ENCODE assay signal across 18 cellular contexts in genomic region chr4:8473920-8474590, GRCh38. TPM values are rescaled to one million over a fixed set of nuclear protein-coding genes. Genes with fewer than 3 reads are reported as not detected.
A peak's percentile ranks its signal among the peaks of the same experiment; 100 is the strongest.
DNase-seq lines count a peak whose midpoint lies in the region; ATAC-seq and TF ChIP-seq lines count a peak whose summit lies in the region.
"Had no signal": no experiment of that assay in that cellular context is flagged by ENCODE, and none has a peak within 500 bp of the region (broad histone marks: within the 10 kb centered on the region; RNA-seq: fewer than 3 reads in every experiment).

No MANE protein-coding gene starts in this region.

- DNase-seq in Caco-2, result no peak
- DNase-seq in choroid plexus epithelial cell (ENCODE audit: low read depth), result peak; percentile 52
- DNase-seq in mesothelial cell of epicardium (ENCODE audit: low spot score in 2 of 2, unreplicated experiment in 2 of 2), result no peak
- DNase-seq in stimulated activated naive B cell treated with anti-CD40 and anti-IgM and Interleukin-4, amounts not matched to agents 10 μg/mL and 1 μg/mL and 100 μg/mL, for 72 hours, result no peak
- DNase-seq in epidermal melanocyte (ENCODE audit: insufficient read length, low spot score), result no peak
- no peak for DNase-seq in stimulated activated CD4-positive, alpha-beta T cell treated with anti-CD3 and anti-CD28 coated beads, Interleukin-4, amount 100 ng/mL, for 24 hours
- DNase-seq in NCI-H1417 treated with DMSO at 0.1 percent for 48 hours (lab: John Stamatoyannopoulos, UW), result no peak
- DNase-seq in activated CD8-positive, alpha-beta T cell treated with anti-CD3 and anti-CD28 coated beads for 36 hours, result no peak
- DNase-seq: CD4-positive, alpha-beta memory T cell; central memory CD4-positive, alpha-beta T cell; effector CD8-positive, alpha-beta T cell; left ventricle myocardium superior; NCI-H2029; Peyer's patch; T1000 had no signal

- no peak for TF ChIP-seq CTCF in Caco-2 (IDR thresholded peaks at IDR 0.05; ENCODE audit: insufficient read depth in 1 of 2, low read depth in 1 of 2, low read length in 1 of 2, severe bottlenecking in 1 of 2, unreplicated experiment in 1 of 2)
- peak; percentile 26 for TF ChIP-seq CTCF in choroid plexus epithelial cell (conservative IDR thresholded peaks at IDR 0.05; ENCODE audit: low read depth, low read length)
- TF ChIP-seq CTCF in mesothelial cell of epicardium (IDR thresholded peaks at IDR 0.05; ENCODE audit: unreplicated experiment), result no peak
- no peak for TF ChIP-seq CTCF in activated CD8-positive, alpha-beta T cell treated with anti-CD3 and anti-CD28 coated beads for 36 hours (IDR thresholded peaks at IDR 0.05)

- H3K27me3 ChIP-seq in Caco-2 (replicated peaks; ENCODE audit: control insufficient read depth, insufficient read depth, low read length), result no peaks in the 10 kb centered on the region
- H3K27me3 ChIP-seq: pancreas, Peyer's patch had no signal

- H3K9me3 ChIP-seq in Caco-2, result no peaks in the 10 kb centered on the region
- H3K9me3 ChIP-seq: pancreas, Peyer's patch had no signal

- peaks cover 7% of the 10 kb centered on the region for H3K4me1 Mint-ChIP-seq in Caco-2 (ENCODE audit: low read depth, unreplicated experiment)
- H3K4me1 Mint-ChIP-seq in mesothelial cell of epicardium, result peaks cover 28% of the 10 kb centered on the region
- peaks cover 3 to 5% of the 10 kb centered on the region in 2 donors for H3K4me1 Mint-ChIP-seq in stimulated activated naive B cell treated with anti-CD40 and anti-IgM and Interleukin-4, amounts not matched to agents 10 μg/mL and 1 μg/mL and 100 μg/mL, for 72 hours
- H3K4me1 Mint-ChIP-seq in activated CD8-positive, alpha-beta T cell treated with anti-CD3 and anti-CD28 coated beads for 36 hours (ENCODE audit: low read depth), result no peaks in the 10 kb centered on the region
- H3K4me1 Mint-ChIP-seq: IgD-negative memory B cell had no signal

- H3K27me3 Mint-ChIP-seq in Caco-2 (ENCODE audit: insufficient read depth, unreplicated experiment) (no peaks in the 10 kb centered on the region), mesothelial cell of epicardium (ENCODE audit: low read depth) (no peaks in the 10 kb centered on the region)
- H3K27me3 Mint-ChIP-seq in stimulated activated naive B cell treated with anti-CD40 and anti-IgM and Interleukin-4, amounts not matched to agents 10 μg/mL and 1 μg/mL and 100 μg/mL, for 72 hours, result no peaks in the 10 kb centered on the region
- no peaks in the 10 kb centered on the region for H3K27me3 Mint-ChIP-seq in activated CD8-positive, alpha-beta T cell treated with anti-CD3 and anti-CD28 coated beads for 36 hours
- H3K27me3 Mint-ChIP-seq: CD4-positive, alpha-beta memory T cell; IgD-negative memory B cell had no signal

- CTCF ChIA-PET in Caco-2 (lab: Charles Lee), result interaction anchor here (0.9 kb wide), 1 partner anchor 112 kb away, joined by 4 read pairs; no protein-coding TSS in a partner anchor
- CTCF ChIA-PET in activated CD8-positive, alpha-beta T cell treated with anti-CD3 and anti-CD28 coated beads for 36 hours (lab: Charles Lee), result interaction anchor here (1.1 kb wide), 1 partner anchor 73 kb away, joined by 3 read pairs; no protein-coding TSS in a partner anchor

- H3K27ac Mint-ChIP-seq in Caco-2 (ENCODE audit: unreplicated experiment) (peak overlapping the region; percentile 55), mesothelial cell of epicardium (peak overlapping the region; percentile 82)
- H3K27ac Mint-ChIP-seq in stimulated activated naive B cell treated with anti-CD40 and anti-IgM and Interleukin-4, amounts not matched to agents 10 μg/mL and 1 μg/mL and 100 μg/mL, for 72 hours, result peak overlapping the region; percentile 59
- no peak overlapping the region for H3K27ac Mint-ChIP-seq in activated CD8-positive, alpha-beta T cell treated with anti-CD3 and anti-CD28 coated beads for 36 hours

- POLR2A ChIA-PET in Caco-2 (lab: Charles Lee), result no interaction called here
- POLR2A ChIA-PET in activated CD8-positive, alpha-beta T cell treated with anti-CD3 and anti-CD28 coated beads for 36 hours (lab: Charles Lee), result no interaction called here

- no TSS peak for BruUV-seq in Caco-2 (replicated peaks; lab: Mats Ljungman, UMichigan)

- no peak overlapping the region for H3K4me3 ChIP-seq in Caco-2 (ENCODE audit: low read depth, low read length)
- peak overlapping the region; percentile 29 for H3K4me3 ChIP-seq in choroid plexus epithelial cell (ENCODE audit: low read depth, low read length)
- H3K4me3 ChIP-seq: pancreas, Peyer's patch, skin epidermis had no signal

- peaks cover 14% of the 10 kb centered on the region for H3K4me1 ChIP-seq in Caco-2
- H3K4me1 ChIP-seq: pancreas had no signal

- H3K4me3 Mint-ChIP-seq in Caco-2 (ENCODE audit: unreplicated experiment) (no peak overlapping the region), mesothelial cell of epicardium (no peak overlapping the region)
- H3K4me3 Mint-ChIP-seq in stimulated activated naive B cell treated with anti-CD40 and anti-IgM and Interleukin-4, amounts not matched to agents 10 μg/mL and 1 μg/mL and 100 μg/mL, for 72 hours, result no peak overlapping the region
- no peak overlapping the region for H3K4me3 Mint-ChIP-seq in activated CD8-positive, alpha-beta T cell treated with anti-CD3 and anti-CD28 coated beads for 36 hours
- H3K4me3 Mint-ChIP-seq: CD4-positive, alpha-beta memory T cell had no signal

- H3K36me3 Mint-ChIP-seq in Caco-2 (ENCODE audit: insufficient read depth, unreplicated experiment), result peaks cover 36% of the 10 kb centered on the region
- peaks cover 9% of the 10 kb centered on the region for H3K36me3 Mint-ChIP-seq in mesothelial cell of epicardium
- peaks cover 30 to 63% of the 10 kb centered on the region in 2 donors for H3K36me3 Mint-ChIP-seq in stimulated activated naive B cell treated with anti-CD40 and anti-IgM and Interleukin-4, amounts not matched to agents 10 μg/mL and 1 μg/mL and 100 μg/mL, for 72 hours
- peaks cover 4% of the 10 kb centered on the region for H3K36me3 Mint-ChIP-seq in activated CD8-positive, alpha-beta T cell treated with anti-CD3 and anti-CD28 coated beads for 36 hours (ENCODE audit: low read depth)

- no peak for ATAC-seq in stimulated activated naive B cell treated with anti-CD40 and anti-IgM and Interleukin-4, amounts not matched to agents 10 μg/mL and 1 μg/mL and 100 μg/mL, for 72 hours (replicated peaks)
- no peak for ATAC-seq in activated CD8-positive, alpha-beta T cell treated with anti-CD3 and anti-CD28 coated beads for 36 hours

- H3K9me3 Mint-ChIP-seq in Caco-2 (ENCODE audit: unreplicated experiment) (no peaks in the 10 kb centered on the region), mesothelial cell of epicardium (no peaks in the 10 kb centered on the region)
- no peaks in the 10 kb centered on the region for H3K9me3 Mint-ChIP-seq in stimulated activated naive B cell treated with anti-CD40 and anti-IgM and Interleukin-4, amounts not matched to agents 10 μg/mL and 1 μg/mL and 100 μg/mL, for 72 hours
- no peaks in the 10 kb centered on the region for H3K9me3 Mint-ChIP-seq in activated CD8-positive, alpha-beta T cell treated with anti-CD3 and anti-CD28 coated beads for 36 hours
- H3K9me3 Mint-ChIP-seq: CD4-positive, alpha-beta memory T cell; IgD-negative memory B cell had no signal

- intact Hi-C loops in Caco-2 (cut with micrococcal nuclease; ENCODE audit: unreplicated experiment), result no loop called here
- intact Hi-C loops in activated CD8-positive, alpha-beta T cell treated with anti-CD3 and anti-CD28 coated beads for 36 hours (cut with micrococcal nuclease), result no loop called here

- no peaks in the 10 kb centered on the region for H3K36me3 ChIP-seq in Caco-2 (ENCODE audit: control insufficient read depth, insufficient read depth, low read length)

RNA-seq across cellular contexts. Expression of gene TRMT44, which starts 33.5 kb away (rescaled TPM):
- total RNA-seq in Caco-2 (2022) (22.3 and 23.4 TPM in 2 replicates), mesothelial cell of epicardium (37.9 to 41.7 TPM (median 41.2 TPM) in 3 replicates)
- total RNA-seq in activated CD8-positive, alpha-beta T cell treated with anti-CD3 and anti-CD28 coated beads for 36 hours, result 10 to 100 TPM; 25.5 to 26.3 TPM

RNA-seq across cellular contexts. Expression of gene ACOX3, which starts 33.5 kb away (rescaled TPM):
- total RNA-seq in Caco-2 (2022), result 11.5 and 14.1 TPM in 2 replicates
- 57.5 to 60.0 TPM (median 59.7 TPM) in 3 replicates for total RNA-seq in mesothelial cell of epicardium
- total RNA-seq in activated CD8-positive, alpha-beta T cell treated with anti-CD3 and anti-CD28 coated beads for 36 hours, result 10 to 100 TPM; 24.2 to 27.8 TPM
